Comparison of ENCODE assay signal across 28 cellular contexts in genomic region chr5:103027267-103027666, GRCh38.
"Had no signal": no experiment of that assay in that cellular context is flagged by ENCODE, and none has a peak within 500 bp of the region (broad histone marks: within the 10 kb centered on the region; RNA-seq: fewer than 3 reads in every experiment).

No MANE protein-coding gene starts in this region.

- DNase-seq: activated CD4-positive, alpha-beta memory T cell treated with anti-CD3 and anti-CD28 coated beads, Interleukin-2, amount 10 ng/mL, durations not matched to agents 7 days and 5 days; activated CD4-positive, alpha-beta T cell treated with anti-CD3 and anti-CD28 coated beads for 1 hour; activated CD4-positive, alpha-beta T cell treated with anti-CD3 and anti-CD28 coated beads for 4 hours; activated CD4-positive, alpha-beta T cell treated with anti-CD3 and anti-CD28 coated beads, Interleukin-2, amount 10 ng/mL, durations not matched to agents 7 days and 5 days; activated CD4-positive, alpha-beta T cell treated with anti-CD3 and anti-CD28 coated beads, Interleukin-2, amount 50 U/mL, for 4 hours; activated CD8-positive, alpha-beta memory T cell treated with anti-CD3 and anti-CD28 coated beads, Interleukin-2, amount 50 U/mL, for 48 hours; activated effector memory CD4-positive, alpha-beta T cell treated with Interleukin-2 at 50 U/mL for 16 hours; activated gamma-delta T cell treated with Interleukin-2 at 50 U/mL for 16 hours; activated naive CD4-positive, alpha-beta T cell treated with anti-CD3 and anti-CD28 coated beads, Interleukin-2, amount 50 U/mL, for 16 hours; activated naive CD4-positive, alpha-beta T cell treated with Interleukin-2 at 50 U/mL for 16 hours; activated T-cell treated with anti-CD3 and anti-CD28 coated beads for 4 hours; activated T-cell treated with anti-CD3 and anti-CD28 coated beads, Interleukin-2, amount 50 U/mL, for 24 hours; activated T-cell treated with anti-CD3 and anti-CD28 coated beads, Interleukin-2, amount 50 U/mL, for 72 hours; amniotic stem cell; anterior cingulate cortex; brain microvascular endothelial cell; caudate nucleus; cortex of kidney; dermis blood vessel endothelial cell; effector CD4-positive, alpha-beta T cell; effector memory CD8-positive, alpha-beta T cell; erythroblast; foreskin keratinocyte; gastrocnemius medialis; T-helper 2 cell had no signal

- H3K4me3 ChIP-seq: esophagus muscularis mucosa, gastrocnemius medialis had no signal

- H3K27ac Mint-ChIP-seq: activated CD4-positive, alpha-beta memory T cell treated with anti-CD3 and anti-CD28 coated beads, Interleukin-2, amount 10 ng/mL, durations not matched to agents 7 days and 5 days; activated CD4-positive, alpha-beta T cell treated with anti-CD3 and anti-CD28 coated beads, Interleukin-2, amount 10 ng/mL, durations not matched to agents 7 days and 5 days; activated naive CD8-positive, alpha-beta T cell; activated T-cell treated with anti-CD3 and anti-CD28 coated beads, Interleukin-2, amount 50 U/mL, for 24 hours; WTC11 had no signal

- H3K36me3 Mint-ChIP-seq: WTC11 had no signal

- H3K4me1 ChIP-seq: esophagus muscularis mucosa, foreskin keratinocyte, gastrocnemius medialis had no signal

- ATAC-seq: activated T-cell treated with anti-CD3 and anti-CD28 coated beads, Interleukin-2, amount 50 U/mL, for 72 hours; effector memory CD8-positive, alpha-beta T cell; foreskin keratinocyte; gastrocnemius medialis; WTC11 had no signal

- H3K4me1 Mint-ChIP-seq: activated CD4-positive, alpha-beta memory T cell treated with anti-CD3 and anti-CD28 coated beads, Interleukin-2, amount 10 ng/mL, durations not matched to agents 7 days and 5 days; activated CD4-positive, alpha-beta T cell treated with anti-CD3 and anti-CD28 coated beads, Interleukin-2, amount 10 ng/mL, durations not matched to agents 7 days and 5 days; WTC11 had no signal

- H3K27ac ChIP-seq: brain microvascular endothelial cell, esophagus muscularis mucosa, foreskin keratinocyte had no signal

- H3K4me3 Mint-ChIP-seq: activated CD4-positive, alpha-beta memory T cell treated with anti-CD3 and anti-CD28 coated beads, Interleukin-2, amount 10 ng/mL, durations not matched to agents 7 days and 5 days; activated CD4-positive, alpha-beta T cell treated with anti-CD3 and anti-CD28 coated beads, Interleukin-2, amount 10 ng/mL, durations not matched to agents 7 days and 5 days; activated naive CD8-positive, alpha-beta T cell; activated T-cell treated with anti-CD3 and anti-CD28 coated beads, Interleukin-2, amount 50 U/mL, for 24 hours; activated T-cell treated with anti-CD3 and anti-CD28 coated beads, Interleukin-2, amount 50 U/mL, for 72 hours; effector memory CD8-positive, alpha-beta T cell; WTC11 had no signal

- H3K9me3 Mint-ChIP-seq: activated CD4-positive, alpha-beta memory T cell treated with anti-CD3 and anti-CD28 coated beads, Interleukin-2, amount 10 ng/mL, durations not matched to agents 7 days and 5 days; activated CD4-positive, alpha-beta T cell treated with anti-CD3 and anti-CD28 coated beads, Interleukin-2, amount 10 ng/mL, durations not matched to agents 7 days and 5 days; activated T-cell treated with anti-CD3 and anti-CD28 coated beads, Interleukin-2, amount 50 U/mL, for 24 hours; activated T-cell treated with anti-CD3 and anti-CD28 coated beads, Interleukin-2, amount 50 U/mL, for 72 hours; effector memory CD8-positive, alpha-beta T cell; WTC11 had no signal

- H3K36me3 ChIP-seq: brain microvascular endothelial cell had no signal

- H3K27me3 ChIP-seq: brain microvascular endothelial cell, esophagus muscularis mucosa, foreskin keratinocyte, gastrocnemius medialis had no signal

- H3K9me3 ChIP-seq: esophagus muscularis mucosa, gastrocnemius medialis had no signal
